Comparison of ENCODE assay signal across 22 cellular contexts in genomic region chr13:67763984-67764383, GRCh38.
DNase-seq lines count a peak whose midpoint lies in the region; ATAC-seq and TF ChIP-seq lines count a peak whose summit lies in the region.
"Had no signal": no experiment of that assay in that cellular context is flagged by ENCODE, and none has a peak within 500 bp of the region (broad histone marks: within the 10 kb centered on the region; RNA-seq: fewer than 3 reads in every experiment).

No MANE protein-coding gene starts in this region.

- H3K9me3 ChIP-seq in SU-DHL-6 (ENCODE audit: insufficient read depth, low read length) = no peaks in the 10 kb centered on the region
- no peaks in the 10 kb centered on the region for H3K9me3 ChIP-seq in endocrine pancreas (ENCODE audit: control insufficient read depth, low read length)
- H3K9me3 ChIP-seq in upper lobe of right lung = no peaks in the 10 kb centered on the region
- H3K9me3 ChIP-seq: BE2C, BLaER1 had no signal

- peak overlapping the region; percentile 29 for H2AFZ ChIP-seq in SU-DHL-6 (ENCODE audit: low read depth, low read length, severe bottlenecking)

- H3K4me3 ChIP-seq in SU-DHL-6 (ENCODE audit: insufficient read depth, low read length, poor library complexity, severe bottlenecking) (no peak overlapping the region), endocrine pancreas (ENCODE audit: control insufficient read depth, insufficient read depth, low read length) (peak overlapping the region; percentile 10), upper lobe of right lung (no peak overlapping the region)
- H3K4me3 ChIP-seq: BLaER1, GM12878 had no signal

- no peak for ATAC-seq in upper lobe of right lung

- intact Hi-C loops in upper lobe of right lung (cut with DNase I) = no loop called here

- H3K36me3 ChIP-seq in SU-DHL-6 (ENCODE audit: low read length) (no peaks in the 10 kb centered on the region), endocrine pancreas (ENCODE audit: control insufficient read depth, insufficient read depth, low read length) (no peaks in the 10 kb centered on the region), upper lobe of right lung (no peaks in the 10 kb centered on the region)
- H3K36me3 ChIP-seq: BE2C, BLaER1 had no signal

- H3K27ac ChIP-seq in SU-DHL-6 (ENCODE audit: low read depth, low read length) (no peak overlapping the region), upper lobe of right lung (no peak overlapping the region)
- H3K27ac ChIP-seq: BLaER1 had no signal

- DNase-seq in NCI-H2081 (lab: John Stamatoyannopoulos, UW) = no peak
- DNase-seq in HPDE6-E6E7 (ENCODE audit: extremely low spot score) = no peak
- DNase-seq in upper lobe of right lung = no peak
- DNase-seq: 8988T; ACHN; BE2C; C1 segment of cervical spinal cord; CD4-positive, alpha-beta memory T cell; CD4-positive, CD25-positive, alpha-beta regulatory T cell; CD8-positive, alpha-beta memory T cell; COR-L47; DMS 273 treated with DMSO at 0.1 percent for 48 hours; DMS153; DMS53; DMS79; DND-41; EL; GDM1 had no signal

- no peak overlapping the region for H3K4me2 ChIP-seq in SU-DHL-6 (ENCODE audit: low read depth, low read length, poor library complexity, severe bottlenecking)
- H3K4me2 ChIP-seq: BLaER1 had no signal

- H3K27me3 ChIP-seq in SU-DHL-6 (ENCODE audit: low read length) (no peaks in the 10 kb centered on the region), endocrine pancreas (ENCODE audit: control insufficient read depth, insufficient read depth, low read length) (no peaks in the 10 kb centered on the region), upper lobe of right lung (no peaks in the 10 kb centered on the region)
- H3K27me3 ChIP-seq: BE2C, BLaER1 had no signal

- H3K4me1 ChIP-seq in endocrine pancreas (ENCODE audit: control insufficient read depth, insufficient read depth, low read length) (peaks cover 3% of the 10 kb centered on the region), upper lobe of right lung (no peaks in the 10 kb centered on the region)
- H3K4me1 ChIP-seq: BE2C, BLaER1 had no signal

- H3K79me2 ChIP-seq in SU-DHL-6 (ENCODE audit: insufficient read depth, low read length) = no peaks in the 10 kb centered on the region

- no peaks in the 10 kb centered on the region for H3K9me2 ChIP-seq in SU-DHL-6 (replicated peaks; ENCODE audit: insufficient read depth, low read length)

- H3K9ac ChIP-seq in SU-DHL-6 (ENCODE audit: low read length) = no peak overlapping the region
- H3K9ac ChIP-seq in endocrine pancreas (ENCODE audit: control insufficient read depth, insufficient read depth, low read length) = no peak overlapping the region
- H3K9ac ChIP-seq: BLaER1 had no signal

- no peaks in the 10 kb centered on the region for H4K20me1 ChIP-seq in SU-DHL-6 (ENCODE audit: low read depth, low read length)
- H4K20me1 ChIP-seq: BLaER1 had no signal

- no peaks in the 10 kb centered on the region for H3F3A ChIP-seq in SU-DHL-6 (ENCODE audit: insufficient read depth)

- TF ChIP-seq CTCF in SU-DHL-6 (IDR thresholded peaks at IDR 0.05; ENCODE audit: insufficient read depth, low read length, poor library complexity, severe bottlenecking) (no peak), upper lobe of right lung (IDR thresholded peaks at IDR 0.05) (no peak)
